15 cellular contexts compared by ENCODE assay signal in genomic region chr1:234396871-234397270, GRCh38. TPM values are rescaled to one million over a fixed set of nuclear protein-coding genes. Genes with fewer than 3 reads are reported as not detected.
A peak's percentile ranks its signal among the peaks of the same experiment; 100 is the strongest.
DNase-seq lines count a peak whose midpoint lies in the region; ATAC-seq and TF ChIP-seq lines count a peak whose summit lies in the region.
"Had no signal": no experiment of that assay in that cellular context is flagged by ENCODE, and none has a peak within 500 bp of the region (broad histone marks: within the 10 kb centered on the region; RNA-seq: fewer than 3 reads in every experiment).

No MANE protein-coding gene starts in this region.

- no peak overlapping the region for H3K4me3 Mint-ChIP-seq in activated CD4-positive, alpha-beta T cell treated with anti-CD3 and anti-CD28 coated beads, Interleukin-2, amount 10 ng/mL, durations not matched to agents 7 days and 5 days
- H3K4me3 Mint-ChIP-seq in activated T-helper 2 cell treated with anti-CD3 and anti-CD28 coated beads, Interferon-gamma antibody, Interleukin-2, Interleukin-4, amounts not matched to agents 10 μg/mL and 5 μg/mL and 100 μg/mL, durations not matched to agents 14 hours and 24 hours and 36 hours (ENCODE audit: low read depth) = no peak overlapping the region
- no peak overlapping the region for H3K4me3 Mint-ChIP-seq in progenitor cell of endocrine pancreas (ENCODE audit: low read depth)
- H3K4me3 Mint-ChIP-seq: nephron progenitor cell had no signal

- no peak for DNase-seq in activated CD4-positive, alpha-beta T cell treated with anti-CD3 and anti-CD28 coated beads, Interleukin-2, amount 10 ng/mL, durations not matched to agents 7 days and 5 days
- DNase-seq in activated CD4-positive, alpha-beta T cell treated with anti-CD3 and anti-CD28 coated beads, Interleukin-2, amount 50 U/mL, for 1 hour = no peak
- DNase-seq in activated T-helper 2 cell treated with anti-CD3 and anti-CD28 coated beads, Interferon-gamma antibody, Interleukin-2, Interleukin-4, amounts not matched to agents 10 μg/mL and 5 μg/mL and 100 μg/mL, durations not matched to agents 14 hours and 24 hours and 36 hours (ENCODE audit: low spot score) = no peak
- DNase-seq in progenitor cell of endocrine pancreas (ENCODE audit: low spot score, unreplicated experiment) (no peak), NCI-H1092 (lab: John Stamatoyannopoulos, UW) (no peak), retina (no peak), kidney tubule cell (ENCODE audit: low spot score) (no peak)
- DNase-seq: effector CD8-positive, alpha-beta T cell; heart right ventricle; MG63; NCI-H1930; NCI-H526; nephron progenitor cell; SJCRH30 had no signal

- TF ChIP-seq CTCF in progenitor cell of endocrine pancreas (IDR thresholded peaks at IDR 0.05; ENCODE audit: unreplicated experiment) = no peak

- CTCF ChIA-PET in activated CD4-positive, alpha-beta T cell treated with anti-CD3 and anti-CD28 coated beads, Interleukin-2, amount 10 ng/mL, durations not matched to agents 7 days and 5 days (lab: Charles Lee) = no interaction called here

- peak; percentile 37 for ATAC-seq in GM19035 (IDR thresholded peaks at IDR 0.05; ENCODE audit: unreplicated experiment)
- ATAC-seq: heart right ventricle had no signal

- POLR2A ChIA-PET in activated CD4-positive, alpha-beta T cell treated with anti-CD3 and anti-CD28 coated beads, Interleukin-2, amount 10 ng/mL, durations not matched to agents 7 days and 5 days (lab: Charles Lee) = no interaction called here

- H3K9me3 Mint-ChIP-seq in activated CD4-positive, alpha-beta T cell treated with anti-CD3 and anti-CD28 coated beads, Interleukin-2, amount 10 ng/mL, durations not matched to agents 7 days and 5 days = no peaks in the 10 kb centered on the region
- H3K9me3 Mint-ChIP-seq in activated T-helper 2 cell treated with anti-CD3 and anti-CD28 coated beads, Interferon-gamma antibody, Interleukin-2, Interleukin-4, amounts not matched to agents 10 μg/mL and 5 μg/mL and 100 μg/mL, durations not matched to agents 14 hours and 24 hours and 36 hours = no peaks in the 10 kb centered on the region
- H3K9me3 Mint-ChIP-seq in progenitor cell of endocrine pancreas (ENCODE audit: low read depth) = no peaks in the 10 kb centered on the region
- H3K9me3 Mint-ChIP-seq: nephron progenitor cell had no signal

- H3K36me3 Mint-ChIP-seq in activated CD4-positive, alpha-beta T cell treated with anti-CD3 and anti-CD28 coated beads, Interleukin-2, amount 10 ng/mL, durations not matched to agents 7 days and 5 days (ENCODE audit: low read depth) = peaks cover 39% of the 10 kb centered on the region
- H3K36me3 Mint-ChIP-seq in activated T-helper 2 cell treated with anti-CD3 and anti-CD28 coated beads, Interferon-gamma antibody, Interleukin-2, Interleukin-4, amounts not matched to agents 10 μg/mL and 5 μg/mL and 100 μg/mL, durations not matched to agents 14 hours and 24 hours and 36 hours (ENCODE audit: low read depth) = peaks cover 56% of the 10 kb centered on the region
- H3K36me3 Mint-ChIP-seq in progenitor cell of endocrine pancreas (ENCODE audit: insufficient read depth) = peaks cover 5% of the 10 kb centered on the region

- intact Hi-C loops in activated T-helper 2 cell treated with anti-CD3 and anti-CD28 coated beads, Interferon-gamma antibody, Interleukin-2, Interleukin-4, amounts not matched to agents 10 μg/mL and 5 μg/mL and 100 μg/mL, durations not matched to agents 14 hours and 24 hours and 36 hours (cut with micrococcal nuclease) = no loop called here

- H3K27ac Mint-ChIP-seq in activated CD4-positive, alpha-beta T cell treated with anti-CD3 and anti-CD28 coated beads, Interleukin-2, amount 10 ng/mL, durations not matched to agents 7 days and 5 days = peak overlapping the region; percentile 79
- peak overlapping the region; percentile 81 for H3K27ac Mint-ChIP-seq in activated T-helper 2 cell treated with anti-CD3 and anti-CD28 coated beads, Interferon-gamma antibody, Interleukin-2, Interleukin-4, amounts not matched to agents 10 μg/mL and 5 μg/mL and 100 μg/mL, durations not matched to agents 14 hours and 24 hours and 36 hours
- peak overlapping the region; percentile 42 for H3K27ac Mint-ChIP-seq in progenitor cell of endocrine pancreas

- H3K27me3 Mint-ChIP-seq in activated CD4-positive, alpha-beta T cell treated with anti-CD3 and anti-CD28 coated beads, Interleukin-2, amount 10 ng/mL, durations not matched to agents 7 days and 5 days = no peaks in the 10 kb centered on the region
- no peaks in the 10 kb centered on the region for H3K27me3 Mint-ChIP-seq in activated T-helper 2 cell treated with anti-CD3 and anti-CD28 coated beads, Interferon-gamma antibody, Interleukin-2, Interleukin-4, amounts not matched to agents 10 μg/mL and 5 μg/mL and 100 μg/mL, durations not matched to agents 14 hours and 24 hours and 36 hours (ENCODE audit: low read depth)
- no peaks in the 10 kb centered on the region for H3K27me3 Mint-ChIP-seq in progenitor cell of endocrine pancreas

- peaks cover 43% of the 10 kb centered on the region for H3K4me1 Mint-ChIP-seq in activated CD4-positive, alpha-beta T cell treated with anti-CD3 and anti-CD28 coated beads, Interleukin-2, amount 10 ng/mL, durations not matched to agents 7 days and 5 days
- peaks cover 36% of the 10 kb centered on the region for H3K4me1 Mint-ChIP-seq in activated T-helper 2 cell treated with anti-CD3 and anti-CD28 coated beads, Interferon-gamma antibody, Interleukin-2, Interleukin-4, amounts not matched to agents 10 μg/mL and 5 μg/mL and 100 μg/mL, durations not matched to agents 14 hours and 24 hours and 36 hours (ENCODE audit: low read depth)
- H3K4me1 Mint-ChIP-seq in progenitor cell of endocrine pancreas (ENCODE audit: low read depth) = no peaks in the 10 kb centered on the region
- H3K4me1 Mint-ChIP-seq: nephron progenitor cell had no signal

RNA-seq across cellular contexts. Expression of gene COA6, which starts 23.6 kb away (rescaled TPM):
- total RNA-seq in activated CD4-positive, alpha-beta T cell treated with anti-CD3 and anti-CD28 coated beads, Interleukin-2, amount 10 ng/mL, durations not matched to agents 7 days and 5 days = 10 to 100 TPM; 46.2 to 46.5 TPM
- total RNA-seq in activated T-helper 2 cell treated with anti-CD3 and anti-CD28 coated beads, Interferon-gamma antibody, Interleukin-2, Interleukin-4, amounts not matched to agents 10 μg/mL and 5 μg/mL and 100 μg/mL, durations not matched to agents 14 hours and 24 hours and 36 hours = 60.3 and 63.6 TPM in 2 replicates
- total RNA-seq in progenitor cell of endocrine pancreas = 31.4 and 32.6 TPM in 2 replicates
